9 cellular contexts compared by ENCODE assay signal in genomic region chr7:143205560-143206293, GRCh38. TPM values are rescaled to one million over a fixed set of nuclear protein-coding genes. Genes with fewer than 3 reads are reported as not detected.
DNase-seq lines count a peak whose midpoint lies in the region; ATAC-seq and TF ChIP-seq lines count a peak whose summit lies in the region.
"Had no signal": no experiment of that assay in that cellular context is flagged by ENCODE, and none has a peak within 500 bp of the region (broad histone marks: within the 10 kb centered on the region; RNA-seq: fewer than 3 reads in every experiment).

No MANE protein-coding gene starts in this region.

- peak overlapping the region in 1 of 10 donors; percentile 10 for H3K4me3 ChIP-seq in heart right ventricle
- H3K4me3 ChIP-seq: SK-N-MC had no signal

- H3K27me3 ChIP-seq in heart right ventricle, result peaks cover 0 to 4% (median 0%) of the 10 kb centered on the region in 7 donors

- no peaks in the 10 kb centered on the region for H3K36me3 Mint-ChIP-seq in activated CD4-positive, alpha-beta T cell treated with anti-CD3 and anti-CD28 coated beads for 36 hours (ENCODE audit: low read depth)

- H3K4me1 ChIP-seq in heart right ventricle, result peaks cover 0 to 14% (median 0%) of the 10 kb centered on the region in 9 donors

- POLR2A ChIA-PET in activated CD4-positive, alpha-beta T cell treated with anti-CD3 and anti-CD28 coated beads for 36 hours (lab: Charles Lee), result no interaction called here

- intact Hi-C loops in activated CD4-positive, alpha-beta T cell treated with anti-CD3 and anti-CD28 coated beads for 36 hours (cut with DNase I, micrococcal nuclease), result loop anchor here in 1 of 2 experiments (1.0 kb wide), 1 partner anchor 12 kb away; no protein-coding TSS in a partner anchor
- intact Hi-C loops in heart right ventricle (cut with DNase I), result loop anchor here in 2 of 10 donors (1.0 to 10.0 kb wide), 2 partner anchors 203 to 351 kb away; partner anchors contain the start of gene EPHB6 (in 1 of the 2)

- H3K9me3 Mint-ChIP-seq in activated CD4-positive, alpha-beta T cell treated with anti-CD3 and anti-CD28 coated beads for 36 hours (ENCODE audit: low read depth), result no peaks in the 10 kb centered on the region

- H3K4me1 Mint-ChIP-seq in activated CD4-positive, alpha-beta T cell treated with anti-CD3 and anti-CD28 coated beads for 36 hours, result peaks cover 9% of the 10 kb centered on the region

- H3K27ac Mint-ChIP-seq in activated CD4-positive, alpha-beta T cell treated with anti-CD3 and anti-CD28 coated beads for 36 hours, result no peak overlapping the region

- H3K9me3 ChIP-seq in heart right ventricle, result no peaks in the 10 kb centered on the region

- peak; percentile 37 for DNase-seq in activated CD4-positive, alpha-beta T cell treated with anti-CD3 and anti-CD28 coated beads for 36 hours
- DNase-seq in activated CD4-positive, alpha-beta T cell treated with anti-CD3 and anti-CD28 coated beads, Interleukin-2, amount 50 U/mL, for 4 hours, result no peak
- peak; percentile 33 for DNase-seq in NAMALWA (ENCODE audit: low spot score)
- peak in 1 of 2 donors; percentile 23 for DNase-seq in heart right ventricle
- no peak for DNase-seq in RKO (ENCODE audit: low spot score)
- DNase-seq in NCI-H1105 treated with DMSO at 0.1 percent for 48 hours (lab: John Stamatoyannopoulos, UW), result no peak
- no peak for DNase-seq in DMS 273 treated with DMSO at 0.1 percent for 48 hours (lab: John Stamatoyannopoulos, UW)

- no peak for TF ChIP-seq CTCF in heart right ventricle (IDR thresholded peaks at IDR 0.05)

- ATAC-seq in activated CD4-positive, alpha-beta T cell treated with anti-CD3 and anti-CD28 coated beads for 36 hours, result peak; percentile 60
- ATAC-seq in HG02610 (IDR thresholded peaks at IDR 0.05; ENCODE audit: unreplicated experiment) (peak; percentile 84), heart right ventricle (peak in 7 of 8 donors; percentile 33 to 80 (median 55))

- peaks cover 5% of the 10 kb centered on the region for H3K27me3 Mint-ChIP-seq in activated CD4-positive, alpha-beta T cell treated with anti-CD3 and anti-CD28 coated beads for 36 hours

- 68 to 75% methylated on average over 13 of the region's 13 CpGs for WGBS in heart right ventricle, 2 donors

- H3K4me3 Mint-ChIP-seq in activated CD4-positive, alpha-beta T cell treated with anti-CD3 and anti-CD28 coated beads for 36 hours, result no peak overlapping the region

- H3K27ac ChIP-seq in heart right ventricle, result no peak overlapping the region
- H3K27ac ChIP-seq: SK-N-MC had no signal

- no peaks in the 10 kb centered on the region for H3K36me3 ChIP-seq in heart right ventricle

- CTCF ChIA-PET in activated CD4-positive, alpha-beta T cell treated with anti-CD3 and anti-CD28 coated beads for 36 hours (lab: Charles Lee), result interaction anchor here (1.1 to 1.2 kb wide), 2 partner anchors 9 to 198 kb away, joined by 3 to 6 read pairs; no protein-coding TSS in a partner anchor

RNA-seq across cellular contexts. Expression of gene TAS2R40, which starts 16.1 kb away (rescaled TPM):
- not detected for total RNA-seq in activated CD4-positive, alpha-beta T cell treated with anti-CD3 and anti-CD28 coated beads for 36 hours
- not detected for total RNA-seq in heart right ventricle
- not detected for polyA plus RNA-seq in heart right ventricle

RNA-seq across cellular contexts. Expression of gene TAS2R39, which starts 22.5 kb away (rescaled TPM):
- not detected for total RNA-seq in activated CD4-positive, alpha-beta T cell treated with anti-CD3 and anti-CD28 coated beads for 36 hours
- total RNA-seq in heart right ventricle, result not detected
- polyA plus RNA-seq in heart right ventricle, result not detected

RNA-seq across cellular contexts. Expression of gene GSTK1, which starts 57.5 kb away (rescaled TPM):
- 100 to 1,000 TPM; 176 to 219 TPM for total RNA-seq in activated CD4-positive, alpha-beta T cell treated with anti-CD3 and anti-CD28 coated beads for 36 hours
- total RNA-seq in heart right ventricle, result 100 to 1,000 TPM; 251 to 294 (median 269) TPM
- 100 to 1,000 TPM; 136 to 317 TPM for polyA plus RNA-seq in heart right ventricle

Comparison
In these comparisons a context has a peak if more than half of its experiments do, and no peak if none do; other contexts are left out.
1. DNase-seq: peak in activated CD4-positive, alpha-beta T cell treated with anti-CD3 and anti-CD28 coated beads for 36 hours (single experiment) and NAMALWA (single experiment); none in activated CD4-positive, alpha-beta T cell treated with anti-CD3 and anti-CD28 coated beads, Interleukin-2, amount 50 U/mL, for 4 hours (0 of 2), RKO (single experiment), NCI-H1105 treated with DMSO at 0.1 percent for 48 hours (single experiment) and DMS 273 treated with DMSO at 0.1 percent for 48 hours (single experiment).
2. Peak in every context shown above with its lines, with median percentiles within 50 percentile points of each other: ATAC-seq.